ENCODE assay signal across 14 cellular contexts in the genomic region with DNA sequence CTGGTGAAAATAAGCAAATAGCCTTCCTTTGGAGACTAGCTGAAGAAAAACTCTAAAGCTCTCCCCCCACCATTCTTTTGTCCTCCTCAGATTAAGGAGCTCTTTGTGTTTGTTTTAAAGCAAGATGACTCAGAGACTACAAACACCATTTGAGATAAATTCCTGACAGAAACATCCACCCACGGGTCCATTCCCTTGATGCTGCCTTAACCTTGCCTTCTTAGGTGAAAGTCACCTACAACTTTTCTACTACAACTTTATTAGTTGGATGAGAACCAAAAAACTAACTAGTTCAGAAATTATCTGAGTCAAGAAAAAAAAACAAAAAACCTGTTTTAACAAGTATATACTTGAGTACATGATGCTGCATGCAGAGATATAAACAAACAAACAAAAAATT.
DNase-seq lines count a peak whose midpoint lies in the region; FAIRE-seq and TF ChIP-seq lines count a peak whose summit lies in the region.
"Had no signal": no experiment of that assay in that cellular context is flagged by ENCODE, and none has a peak within 500 bp of the region (broad histone marks: within the 10 kb centered on the region; RNA-seq: fewer than 3 reads in every experiment).

No MANE protein-coding gene starts in this region.

- POLR2A ChIA-PET in RWPE1 (lab: Yijun Ruan, JAX; ENCODE audit: low non-redundant PET), result no interaction called here

- no peaks in the 10 kb centered on the region for H4K20me1 ChIP-seq in smooth muscle cell (ENCODE audit: low read depth)

- H3K4me1 ChIP-seq in smooth muscle cell (ENCODE audit: low read depth) (peaks cover 14% of the 10 kb centered on the region), kidney (ENCODE audit: control insufficient read depth in 1 of 2, insufficient read depth in 1 of 2, low read depth in 1 of 2, low read length in 2 of 2) (no peaks in the 10 kb centered on the region)
- H3K4me1 ChIP-seq: gastroesophageal sphincter, testis had no signal

- no peaks in the 10 kb centered on the region for H3K27me3 ChIP-seq in smooth muscle cell (ENCODE audit: low read depth)
- H3K27me3 ChIP-seq: gastroesophageal sphincter, testis had no signal

- H3K4me2 ChIP-seq in smooth muscle cell, result peak overlapping the region; percentile 29

- TF ChIP-seq POLR2A in H54 (IDR thresholded peaks at IDR 0.05; ENCODE audit: low read depth, low read length), result no peak

- H3K4me3 ChIP-seq in fibroblast of the aortic adventitia (ENCODE audit: low read depth, low read length) (no peak overlapping the region), smooth muscle cell (no peak overlapping the region), kidney (ENCODE audit: low read length in 2 of 2) (no peak overlapping the region)
- H3K4me3 ChIP-seq: coronary artery, gastroesophageal sphincter, SK-N-MC, skin epidermis, testis had no signal

- no peak for TF ChIP-seq CTCF in RWPE1 (conservative IDR thresholded peaks at IDR 0.05; ENCODE audit: low read depth)
- no peak for TF ChIP-seq CTCF in fibroblast of the aortic adventitia (IDR thresholded peaks at IDR 0.05; ENCODE audit: insufficient read depth, low read length)
- no peak for TF ChIP-seq CTCF in smooth muscle cell (IDR thresholded peaks at IDR 0.05; ENCODE audit: borderline replicate concordance, insufficient read depth, poor library complexity, severe bottlenecking)
- TF ChIP-seq CTCF in kidney (IDR thresholded peaks at IDR 0.05; ENCODE audit: borderline replicate concordance, extremely low read depth, insufficient read depth), result no peak

- H3K27ac ChIP-seq in RWPE1 (no peak overlapping the region), smooth muscle cell (ENCODE audit: low read depth) (peak overlapping the region; percentile 26), kidney (ENCODE audit: low read depth in 2 of 2, low read length in 2 of 2) (no peak overlapping the region)
- H3K27ac ChIP-seq: coronary artery, gastroesophageal sphincter, SK-N-MC, skin epidermis, testis had no signal

- no peaks in the 10 kb centered on the region for H3K79me2 ChIP-seq in smooth muscle cell (ENCODE audit: low read depth)

- H3K9me3 ChIP-seq in smooth muscle cell (replicated peaks; ENCODE audit: low read depth) (no peaks in the 10 kb centered on the region), kidney (ENCODE audit: control insufficient read depth in 1 of 2, low read length in 2 of 2) (no peaks in the 10 kb centered on the region)
- H3K9me3 ChIP-seq: gastroesophageal sphincter, testis had no signal

- intact Hi-C loops in kidney (cut with DNase I), result no loop called here

- no peaks in the 10 kb centered on the region for H3F3A ChIP-seq in smooth muscle cell (ENCODE audit: low read depth)

- FAIRE-seq in H54 (lab: Jason Lieb, UNC) (peak; percentile 53), kidney (lab: Jason Lieb, UNC) (no peak), frontal cortex (lab: Jason Lieb, UNC) (no peak)

- no peaks in the 10 kb centered on the region for H3K36me3 ChIP-seq in smooth muscle cell (ENCODE audit: low read depth)
- no peaks in the 10 kb centered on the region for H3K36me3 ChIP-seq in kidney (ENCODE audit: control insufficient read depth in 1 of 2, insufficient read depth in 2 of 2, low read length in 2 of 2)
- H3K36me3 ChIP-seq: gastroesophageal sphincter had no signal

- CTCF ChIA-PET in RWPE1 (lab: Yijun Ruan, JAX), result interaction anchor here (0.6 kb wide), 1 partner anchor 156 kb away, joined by 4 read pairs; no protein-coding TSS in a partner anchor

- 0% methylated on average over 1 of the region's 1 CpG for WGBS in smooth muscle cell (ENCODE audit: low lambda C conversion rate)

- H3K9ac ChIP-seq in smooth muscle cell (ENCODE audit: low read depth) (no peak overlapping the region), kidney (ENCODE audit: low read length in 2 of 2) (no peak overlapping the region)

- DNase-seq in H54 (ENCODE audit: insufficient read length, low spot score) (peak; percentile 3), RWPE1 (ENCODE audit: low spot score) (peak; percentile 52), fibroblast of the aortic adventitia (ENCODE audit: low read depth) (peak; percentile 24), smooth muscle cell (lab: John Stamatoyannopoulos, UW; ENCODE audit: unreplicated experiment) (no peak), kidney (no peak), frontal cortex (ENCODE audit: low spot score in 2 of 2) (no peak)
- DNase-seq in activated CD8-positive, alpha-beta memory T cell treated with anti-CD3 and anti-CD28 coated beads, Interleukin-2, amount 50 U/mL, for 48 hours, result no peak
- DNase-seq: CD8-positive, alpha-beta memory T cell; NCI-H1436; testis had no signal

- H2AFZ ChIP-seq in smooth muscle cell (ENCODE audit: low read depth), result no peak overlapping the region

Comparison
In these comparisons a context has a peak if more than half of its experiments do, and no peak if none do; other contexts are left out.
1. DNase-seq: peak in H54 (single experiment), RWPE1 (single experiment) and fibroblast of the aortic adventitia (single experiment); none in smooth muscle cell (single experiment), kidney (single experiment), frontal cortex (0 of 2) and activated CD8-positive, alpha-beta memory T cell treated with anti-CD3 and anti-CD28 coated beads, Interleukin-2, amount 50 U/mL, for 48 hours (single experiment).